ENCODE assay signal across 22 cellular contexts in the genomic region with DNA sequence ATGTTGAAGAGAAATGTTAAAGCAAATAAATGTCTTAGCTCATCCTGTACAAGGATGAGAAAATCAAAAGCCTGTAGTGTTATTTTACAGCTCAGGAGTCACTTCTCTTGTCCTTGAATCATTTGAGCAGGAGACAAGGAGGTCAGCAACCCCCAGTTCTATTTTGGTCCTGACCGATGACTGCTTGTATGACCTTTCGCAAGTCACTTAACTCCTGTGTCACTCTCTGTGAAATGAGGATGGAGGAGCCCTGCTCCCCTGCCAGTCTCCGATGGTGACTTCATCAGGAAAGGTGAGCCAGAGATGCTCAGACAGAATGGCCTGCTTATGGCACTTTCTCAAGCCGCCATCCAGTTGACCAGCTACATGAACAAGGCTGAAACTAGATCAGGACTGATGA.
DNase-seq lines count a peak whose midpoint lies in the region; ATAC-seq, FAIRE-seq and TF ChIP-seq lines count a peak whose summit lies in the region.
"Had no signal": no experiment of that assay in that cellular context is flagged by ENCODE, and none has a peak within 500 bp of the region (broad histone marks: within the 10 kb centered on the region; RNA-seq: fewer than 3 reads in every experiment).

No MANE protein-coding gene starts in this region.

- H3K27me3 ChIP-seq in K562 (ENCODE audit: control insufficient read depth in 2 of 2, insufficient read depth in 2 of 2, low read length in 2 of 2) = peaks cover 2 to 9% of the 10 kb centered on the region in 2 experiments; a peak in 4 of 5 replicates
- H3K27me3 ChIP-seq in right atrium auricular region = no peaks in the 10 kb centered on the region
- no peaks in the 10 kb centered on the region for H3K27me3 ChIP-seq in skeletal muscle tissue (ENCODE audit: control insufficient read depth in 3 of 3, insufficient read depth in 3 of 3, low read length in 3 of 3)
- H3K27me3 ChIP-seq: BLaER1 treated with 17β-estradiol and CSF1 and Interleukin-3, amounts not matched to agents 10 nM and 100 nM; Peyer's patch; SJSA1 had no signal

- TF ChIP-seq EP300 in K562 (IDR thresholded peaks at IDR 0.05; ENCODE audit: low read length) = no peak

- TF ChIP-seq RAD21 in K562 (CRISPR knock-in tag; conservative IDR thresholded peaks at IDR 0.05 in 1 of 2, IDR thresholded peaks at IDR 0.05 in 1 of 2) = no peak

- H3K79me2 ChIP-seq in K562 (ENCODE audit: control insufficient read depth, insufficient read depth, low read length) = no peaks in the 10 kb centered on the region

- H3K9me3 ChIP-seq in K562 (replicated peaks; ENCODE audit: control insufficient read depth, insufficient read depth, low read depth, low read length) (no peaks in the 10 kb centered on the region), right atrium auricular region (no peaks in the 10 kb centered on the region), skeletal muscle tissue (ENCODE audit: control insufficient read depth in 3 of 3, low read length in 3 of 3) (no peaks in the 10 kb centered on the region)
- H3K9me3 ChIP-seq: Caco-2, Peyer's patch, SJSA1 had no signal

- H3K4me3 ChIP-seq in K562 (no peak overlapping the region), right atrium auricular region (no peak overlapping the region), skeletal muscle tissue (ENCODE audit: low read length in 3 of 3) (no peak overlapping the region)
- H3K4me3 ChIP-seq: BLaER1 treated with 17β-estradiol and CSF1 and Interleukin-3, amounts not matched to agents 10 nM and 100 nM; GM12878; Peyer's patch; SJSA1 had no signal

- 29% methylated on average over 4 of the region's 4 CpGs for WGBS in K562 (ENCODE audit: insufficient coverage, low coverage, missing lambda C conversion rate)

- no peak for TF ChIP-seq POLR2A in K562 (conservative IDR thresholded peaks at IDR 0.05)

- DNase-seq in Right ventricle myocardium inferior (ENCODE audit: missing footprints) (no peak), cardiac septum (ENCODE audit: low spot score) (no peak), K562 (ENCODE audit: extremely low read depth in 1 of 4, low spot score in 3 of 4) (no peak), right atrium auricular region (ENCODE audit: low spot score) (no peak), NCI-H1436 treated with DMSO at 0.1 percent for 48 hours (lab: John Stamatoyannopoulos, UW) (no peak), cerebellar nuclear complex (lab: John Stamatoyannopoulos, UW) (no peak)
- DNase-seq: 8988T; Caco-2; CD4-positive, alpha-beta memory T cell; DMS 273 treated with DMSO at 0.1 percent for 48 hours; DMS79 treated with DMSO at 0.1 percent for 48 hours; MM.1S; NCI-H187; NCI-H446; NCI-H526; Peyer's patch had no signal

- CTCF ChIA-PET in K562 (lab: Yijun Ruan, JAX; ENCODE audit: low intra/inter-chr PET ratio) = no interaction called here

- in situ Hi-C loops in K562 (cut with MboI) = no loop called here

- H3K9me1 ChIP-seq in K562 (ENCODE audit: control insufficient read depth, insufficient read depth, low read length) = no peaks in the 10 kb centered on the region

- intact Hi-C loops in Right ventricle myocardium inferior (cut with DNase I) = loop anchor here (5.0 kb wide), 2 partner anchors 34 to 144 kb away; no protein-coding TSS in a partner anchor
- intact Hi-C loops in cardiac septum (cut with DNase I) = loop anchor here (5.0 kb wide), 1 partner anchor 44 kb away; no protein-coding TSS in a partner anchor
- intact Hi-C loops in K562 (cut with micrococcal nuclease) = no loop called here

- no peaks in the 10 kb centered on the region for H4K20me1 ChIP-seq in K562 (replicated peaks; ENCODE audit: control insufficient read depth, insufficient read depth, low read length)
- H4K20me1 ChIP-seq: BLaER1 treated with 17β-estradiol and CSF1 and Interleukin-3, amounts not matched to agents 10 nM and 100 nM had no signal

- H3K4me2 ChIP-seq in K562 (ENCODE audit: insufficient read depth, low read length) = no peak overlapping the region

- H3K27ac ChIP-seq in K562 (ENCODE audit: extremely low read depth, low read depth, low read length) (no peak overlapping the region), right atrium auricular region (peak overlapping the region; percentile 54 to 77), skeletal muscle tissue (ENCODE audit: low read depth, low read length) (peak overlapping the region; percentile 43)
- H3K27ac ChIP-seq: BLaER1 treated with 17β-estradiol and CSF1 and Interleukin-3, amounts not matched to agents 10 nM and 100 nM; Peyer's patch; SJSA1 had no signal

- no peak overlapping the region for H2AFZ ChIP-seq in K562 (ENCODE audit: low read depth, low read length)

- no peaks in the 10 kb centered on the region for H3K4me1 ChIP-seq in K562 (replicated peaks in 1 of 2; ENCODE audit: control insufficient read depth in 2 of 2, insufficient read depth in 2 of 2, low read length in 2 of 2)
- H3K4me1 ChIP-seq in right atrium auricular region = peaks cover 0 to 46% of the 10 kb centered on the region in 2 donors
- H3K4me1 ChIP-seq in skeletal muscle tissue (ENCODE audit: control insufficient read depth in 3 of 3, insufficient read depth in 3 of 3, low read length in 3 of 3) = peaks cover 8 to 33% (median 10%) of the 10 kb centered on the region in 3 donors
- H3K4me1 ChIP-seq: Caco-2, Peyer's patch, SJSA1 had no signal

- no peak overlapping the region for H3K9ac ChIP-seq in K562 (ENCODE audit: insufficient read depth in 1 of 2, low read depth in 2 of 2, low read length in 2 of 2)
- no peak overlapping the region for H3K9ac ChIP-seq in skeletal muscle tissue (ENCODE audit: low read depth in 1 of 3, low read length in 3 of 3)
- H3K9ac ChIP-seq: BLaER1 treated with 17β-estradiol and CSF1 and Interleukin-3, amounts not matched to agents 10 nM and 100 nM had no signal

- no TSS peak for BruUV-seq in K562 (replicated peaks; lab: Mats Ljungman, UMichigan)

- POLR2A ChIA-PET in K562 (lab: Yijun Ruan, JAX) = no interaction called here

- ATAC-seq in Right ventricle myocardium inferior (peak; percentile 77), K562 (no peak), HG02623 (IDR thresholded peaks at IDR 0.05; ENCODE audit: unreplicated experiment) (no peak)
- ATAC-seq: GM12878 had no signal

- no peaks in the 10 kb centered on the region for H3K36me3 ChIP-seq in K562 (ENCODE audit: control insufficient read depth, insufficient read depth, low read length)
- H3K36me3 ChIP-seq in right atrium auricular region = no peaks in the 10 kb centered on the region
- no peaks in the 10 kb centered on the region for H3K36me3 ChIP-seq in skeletal muscle tissue (ENCODE audit: control insufficient read depth in 3 of 3, insufficient read depth in 3 of 3, low read length in 3 of 3)
- H3K36me3 ChIP-seq: BLaER1 treated with 17β-estradiol and CSF1 and Interleukin-3, amounts not matched to agents 10 nM and 100 nM; Peyer's patch; SJSA1 had no signal

- TF ChIP-seq CTCF in K562 (IDR thresholded peaks at IDR 0.05 in 2 of 3, conservative IDR thresholded peaks at IDR 0.05 in 1 of 3; ENCODE audit: insufficient read depth in 2 of 3, low read depth in 1 of 3, low read length in 3 of 3) = no peak
- TF ChIP-seq CTCF in right atrium auricular region (IDR thresholded peaks at IDR 0.05) = no peak

- no peak for FAIRE-seq in K562 (lab: Jason Lieb, UNC)
- FAIRE-seq: GM12878, H54 had no signal

TF ChIP-seq in K562, 482 proteins besides CTCF, POLR2A, EP300 and RAD21:
- TF ChIP-seq PHB (CRISPR knock-in tag; IDR thresholded peaks at IDR 0.05) (no peak), MCM5 (IDR thresholded peaks at IDR 0.05; ENCODE audit: low read depth) (no peak), ZNF316 (IDR thresholded peaks at IDR 0.05) (no peak), MEF2A (IDR thresholded peaks at IDR 0.05; ENCODE audit: control insufficient read depth, low read depth, low read length) (0 out of 2 replicates have a peak, but pooled peaks have one; percentile 55)
